Comparison of ENCODE assay signal across 11 cellular contexts in the genomic region with DNA sequence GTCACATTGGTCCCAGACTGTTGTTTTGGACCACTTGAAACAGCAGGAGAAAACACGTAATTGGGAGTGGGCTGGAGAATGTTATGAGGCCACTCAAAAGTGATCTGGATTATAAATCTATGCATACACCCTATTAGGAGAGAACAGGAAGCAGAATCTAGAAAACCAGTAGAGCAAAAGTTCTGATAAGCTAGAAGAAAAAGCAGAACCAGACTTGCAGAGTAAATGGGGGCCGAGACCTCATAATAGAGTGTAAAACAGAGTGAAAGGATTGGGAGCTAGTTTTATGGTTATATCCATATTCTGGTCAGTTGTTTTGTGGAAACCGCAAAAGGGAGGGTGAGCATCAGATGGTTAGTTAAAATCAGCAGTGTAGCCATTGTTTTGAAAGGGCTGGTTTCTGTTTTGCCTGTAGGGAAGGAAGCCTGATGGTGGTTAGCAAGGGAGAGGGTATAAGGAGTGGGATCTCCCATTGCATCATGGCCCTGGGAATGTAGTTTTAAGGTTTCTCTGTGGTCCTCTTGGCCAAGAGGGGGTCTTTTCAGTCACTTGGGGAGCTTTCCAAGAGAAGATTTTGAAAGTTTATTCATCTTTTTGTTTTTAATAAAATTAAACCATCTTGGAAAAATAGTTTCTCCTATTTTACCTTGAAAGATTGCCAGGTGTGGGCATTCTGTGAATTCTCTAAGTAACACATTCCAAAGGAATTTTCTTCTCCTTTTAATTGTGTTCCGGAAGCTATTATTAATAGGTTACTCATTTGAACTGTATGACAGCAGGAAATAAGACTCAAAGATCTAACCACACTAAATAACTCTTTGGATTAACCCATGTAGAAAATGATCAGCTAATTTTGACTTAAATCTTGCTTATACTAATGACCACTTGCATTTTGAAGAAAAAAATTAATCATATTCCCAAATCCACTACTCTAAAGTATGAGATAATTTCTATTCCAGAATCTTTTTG. TPM values are rescaled to one million over a fixed set of nuclear protein-coding genes. Genes with fewer than 3 reads are reported as not detected.
DNase-seq lines count a peak whose midpoint lies in the region; TF ChIP-seq lines count a peak whose summit lies in the region.
"Had no signal": no experiment of that assay in that cellular context is flagged by ENCODE, and none has a peak within 500 bp of the region (broad histone marks: within the 10 kb centered on the region; RNA-seq: fewer than 3 reads in every experiment).

No MANE protein-coding gene starts in this region.

- TF ChIP-seq CTCF in fibroblast of mammary gland (conservative IDR thresholded peaks at IDR 0.05; ENCODE audit: control insufficient read depth, insufficient read depth, low read depth, low read length) (no peak), prostate gland (IDR thresholded peaks at IDR 0.05) (no peak)

- intact Hi-C loops in prostate gland (cut with DNase I), result no loop called here

- peak; percentile 26 for DNase-seq in SIG-M5 treated with dmso at 0.1 percent for 504 hours (lab: John Stamatoyannopoulos, UW; ENCODE audit: unreplicated experiment)
- DNase-seq in SIG-M5 (lab: John Stamatoyannopoulos, UW), result no peak
- peak; percentile 37 for DNase-seq in SKM-1 (lab: John Stamatoyannopoulos, UW; ENCODE audit: unreplicated experiment)
- DNase-seq in fibroblast of mammary gland (ENCODE audit: low read depth), result peak; percentile 7
- peak; percentile 20 for DNase-seq in stromal cell of bone marrow (ENCODE audit: low read depth)
- DNase-seq in NCI-H1436 treated with DMSO at 0.1 percent for 48 hours (lab: John Stamatoyannopoulos, UW), result no peak
- DNase-seq in activated CD4-positive, alpha-beta T cell treated with anti-CD3 and anti-CD28 coated beads for 4 hours, result no peak
- DNase-seq in prostate gland (ENCODE audit: low spot score), result no peak
- DNase-seq: 8988T; activated T-cell treated with anti-CD3 and anti-CD28 coated beads, Interleukin-2, amount 50 U/mL, for 1 hour; islet precursor cell had no signal

- no peak for TF ChIP-seq POLR2A in prostate gland (IDR thresholded peaks at IDR 0.05)

- H3K4me1 ChIP-seq in prostate gland (replicated peaks), result no peaks in the 10 kb centered on the region

- H3K36me3 ChIP-seq in prostate gland, result no peaks in the 10 kb centered on the region

- H3K4me3 ChIP-seq in fibroblast of mammary gland (ENCODE audit: control insufficient read depth, low read depth, low read length) (no peak overlapping the region), prostate gland (no peak overlapping the region)

- 75% methylated on average over 4 of the region's 4 CpGs for WGBS in prostate gland

- H3K27ac ChIP-seq in prostate gland, result no peak overlapping the region

- H3K9me3 ChIP-seq in prostate gland, result no peaks in the 10 kb centered on the region

- no peaks in the 10 kb centered on the region for H3K27me3 ChIP-seq in prostate gland (replicated peaks; ENCODE audit: insufficient read depth)

RNA-seq across cellular contexts. Expression of a gene that starts 17.3 kb away (rescaled TPM):
- 100 to 1,000 TPM; 274 to 367 TPM for total RNA-seq in prostate gland

Comparison
In these comparisons a context has a peak if more than half of its experiments do, and no peak if none do; other contexts are left out.
1. DNase-seq: peak in SIG-M5 treated with dmso at 0.1 percent for 504 hours (single experiment), SKM-1 (single experiment), fibroblast of mammary gland (single experiment) and stromal cell of bone marrow (single experiment); none in SIG-M5 (single experiment), NCI-H1436 treated with DMSO at 0.1 percent for 48 hours (single experiment), activated CD4-positive, alpha-beta T cell treated with anti-CD3 and anti-CD28 coated beads for 4 hours (0 of 2) and prostate gland (single experiment).